In the genomic region with DNA sequence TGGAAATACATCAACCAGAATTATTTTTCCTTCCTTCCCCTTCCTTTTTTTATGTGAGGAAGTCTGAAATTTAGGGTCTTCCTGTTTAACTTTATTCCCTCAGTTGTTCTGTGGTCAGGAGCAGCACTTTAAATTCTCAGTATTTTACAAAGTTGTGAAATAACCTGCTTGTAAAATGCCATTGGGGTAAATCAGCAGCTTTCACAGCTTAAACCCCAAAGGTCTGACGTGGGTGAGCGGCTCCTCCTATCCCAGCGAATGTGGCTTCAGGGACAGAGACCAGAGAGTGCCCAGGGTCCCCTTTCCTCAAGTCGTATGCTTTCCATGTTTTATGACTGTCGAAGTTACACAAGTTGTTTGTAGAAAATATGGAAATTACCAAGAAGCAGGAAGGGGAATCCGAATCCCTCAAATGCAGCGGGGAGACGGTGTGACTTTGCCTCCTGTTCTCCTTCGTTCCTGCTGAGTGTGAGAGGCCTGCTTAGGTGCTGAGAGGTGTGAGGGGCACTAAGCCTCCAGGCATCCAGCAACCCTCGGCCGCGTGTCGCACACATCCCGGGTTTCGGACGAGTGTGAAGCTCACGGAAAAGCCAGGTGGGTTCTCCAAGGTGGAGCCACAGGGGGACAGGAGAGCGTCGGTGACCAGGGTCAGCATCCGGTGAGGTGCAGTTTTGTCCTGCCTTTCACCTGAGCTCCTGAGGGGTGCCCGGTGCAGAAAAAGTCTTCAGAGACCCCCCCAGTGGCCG, we compare ENCODE assay signal across 19 cellular contexts. TPM values are rescaled to one million over a fixed set of nuclear protein-coding genes. Genes with fewer than 3 reads are reported as not detected.
A peak's percentile ranks its signal among the peaks of the same experiment; 100 is the strongest.
DNase-seq lines count a peak whose midpoint lies in the region.
"Had no signal": no experiment of that assay in that cellular context is flagged by ENCODE, and none has a peak within 500 bp of the region (broad histone marks: within the 10 kb centered on the region; RNA-seq: fewer than 3 reads in every experiment).

No MANE protein-coding gene starts in this region.

- peak overlapping the region in 2 of 10 experiments; percentile 6 to 22; a peak in 1 of 20 replicates for H3K4me3 ChIP-seq in BLaER1 treated with 17β-estradiol and CSF1 and Interleukin-3, amounts not matched to agents 10 nM and 100 nM

- peak overlapping the region in 10 of 11 experiments; percentile 4 to 97 (median 74); a peak in 18 of 22 replicates for H3K4me2 ChIP-seq in BLaER1 treated with 17β-estradiol and CSF1 and Interleukin-3, amounts not matched to agents 10 nM and 100 nM

- no peak overlapping the region for H3K9ac ChIP-seq in BLaER1 treated with 17β-estradiol and CSF1 and Interleukin-3, amounts not matched to agents 10 nM and 100 nM

- peaks cover 0 to 64% (median 7%) of the 10 kb centered on the region in 11 experiments; a peak in 10 of 22 replicates for H4K20me1 ChIP-seq in BLaER1 treated with 17β-estradiol and CSF1 and Interleukin-3, amounts not matched to agents 10 nM and 100 nM

- intact Hi-C loops in posterior vena cava (cut with DNase I): no loop called here

- H3K4me1 ChIP-seq in BLaER1 treated with 17β-estradiol and CSF1 and Interleukin-3, amounts not matched to agents 10 nM and 100 nM: peaks cover 51 to 81% (median 73%) of the 10 kb centered on the region in 10 experiments

- peaks cover 77 to 99% (median 91%) of the 10 kb centered on the region in 11 experiments for H3K27me3 ChIP-seq in BLaER1 treated with 17β-estradiol and CSF1 and Interleukin-3, amounts not matched to agents 10 nM and 100 nM

- 0 out of 22 replicates have a peak, but pooled peaks cover 0 to 6% (median 0%) of the 10 kb centered on the region in 11 experiments for H3K9me3 ChIP-seq in BLaER1 treated with 17β-estradiol and CSF1 and Interleukin-3, amounts not matched to agents 10 nM and 100 nM (replicated peaks in 1 of 11)

- no peak overlapping the region for H3K27ac ChIP-seq in BLaER1 treated with 17β-estradiol and CSF1 and Interleukin-3, amounts not matched to agents 10 nM and 100 nM

- peak; percentile 45 for DNase-seq in LHCN-M2 (ENCODE audit: low read depth)
- peak; percentile 61 for DNase-seq in fibroblast of gingiva (ENCODE audit: low read depth)
- peak; percentile 58 for DNase-seq in posterior vena cava (ENCODE audit: low spot score)
- DNase-seq in kidney glomerular epithelial cell (lab: John Stamatoyannopoulos, UW): no peak
- DNase-seq in ureter (ENCODE audit: low spot score): no peak
- DNase-seq in T-helper 1 cell: no peak
- DNase-seq in NCI-H748 treated with DMSO at 0.1 percent for 48 hours (lab: John Stamatoyannopoulos, UW): no peak
- DNase-seq: activated CD4-positive, alpha-beta T cell treated with anti-CD3 and anti-CD28 coated beads, Interleukin-2, amount 50 U/mL, for 4 hours; CD4-positive, CD25-positive, alpha-beta regulatory T cell; effector memory CD4-positive, alpha-beta T cell; left cardiac atrium; NCI-H187 treated with DMSO at 0.1 percent for 48 hours; NCI-H69; retina; stimulated activated CD4-positive, alpha-beta T cell treated with anti-CD3 and anti-CD28 coated beads, Interleukin-2, amount 100 ng/mL, for 48 hours; T-helper 9 cell had no signal

- no peaks in the 10 kb centered on the region for H3K36me3 ChIP-seq in BLaER1 treated with 17β-estradiol and CSF1 and Interleukin-3, amounts not matched to agents 10 nM and 100 nM

RNA-seq across cellular contexts. Expression of a gene that starts 10.8 kb away (rescaled TPM):
- total RNA-seq in LHCN-M2 (2014; rRNA removed) (0.06 and 0.13 TPM in 2 replicates), posterior vena cava (under 1 TPM; 0.38 to 0.56 TPM), ureter (not detected)
- polyA plus RNA-seq in LHCN-M2 (2012): 0.04 TPM
- total RNA-seq: CD4-positive, CD25-positive, alpha-beta regulatory T cell; Right ventricle myocardium inferior had no signal
- polyA plus RNA-seq: CD4-positive, CD25-positive, alpha-beta regulatory T cell; IgD-negative memory B cell had no signal

Comparison
In these comparisons a context has a peak if more than half of its experiments do, and no peak if none do; other contexts are left out.
1. DNase-seq: peak in LHCN-M2 (single experiment), fibroblast of gingiva (single experiment) and posterior vena cava (single experiment); none in kidney glomerular epithelial cell (single experiment), ureter (single experiment), T-helper 1 cell (0 of 5) and NCI-H748 treated with DMSO at 0.1 percent for 48 hours (single experiment).